In the genomic region with DNA sequence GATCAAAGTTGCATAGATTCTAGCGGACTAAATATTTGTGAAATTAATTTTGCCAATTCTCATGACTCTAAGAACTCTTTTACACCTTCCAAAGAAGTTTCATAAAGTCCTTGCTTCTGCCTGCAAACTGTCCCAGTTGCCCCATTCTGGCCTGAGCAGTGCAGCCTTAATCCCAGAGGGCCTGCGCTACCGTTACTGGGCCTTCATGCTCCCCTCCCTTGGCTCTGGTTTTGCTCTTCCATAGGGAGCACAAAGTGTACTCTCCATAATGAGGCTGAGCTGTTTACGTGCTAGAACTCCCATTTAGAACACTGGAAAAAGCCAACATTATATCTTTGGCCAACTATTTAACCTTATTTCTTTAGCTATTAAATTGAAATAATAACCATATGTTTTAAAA, we compare ENCODE assay signal across 1 cellular context.
TF ChIP-seq lines count a peak whose summit lies in the region.

No MANE protein-coding gene starts in this region.

TF ChIP-seq in WTC11, 78 proteins besides CTCF, POLR2A, EP300 and RAD21 (continued from another document):
- TF ChIP-seq, protein P1, sequence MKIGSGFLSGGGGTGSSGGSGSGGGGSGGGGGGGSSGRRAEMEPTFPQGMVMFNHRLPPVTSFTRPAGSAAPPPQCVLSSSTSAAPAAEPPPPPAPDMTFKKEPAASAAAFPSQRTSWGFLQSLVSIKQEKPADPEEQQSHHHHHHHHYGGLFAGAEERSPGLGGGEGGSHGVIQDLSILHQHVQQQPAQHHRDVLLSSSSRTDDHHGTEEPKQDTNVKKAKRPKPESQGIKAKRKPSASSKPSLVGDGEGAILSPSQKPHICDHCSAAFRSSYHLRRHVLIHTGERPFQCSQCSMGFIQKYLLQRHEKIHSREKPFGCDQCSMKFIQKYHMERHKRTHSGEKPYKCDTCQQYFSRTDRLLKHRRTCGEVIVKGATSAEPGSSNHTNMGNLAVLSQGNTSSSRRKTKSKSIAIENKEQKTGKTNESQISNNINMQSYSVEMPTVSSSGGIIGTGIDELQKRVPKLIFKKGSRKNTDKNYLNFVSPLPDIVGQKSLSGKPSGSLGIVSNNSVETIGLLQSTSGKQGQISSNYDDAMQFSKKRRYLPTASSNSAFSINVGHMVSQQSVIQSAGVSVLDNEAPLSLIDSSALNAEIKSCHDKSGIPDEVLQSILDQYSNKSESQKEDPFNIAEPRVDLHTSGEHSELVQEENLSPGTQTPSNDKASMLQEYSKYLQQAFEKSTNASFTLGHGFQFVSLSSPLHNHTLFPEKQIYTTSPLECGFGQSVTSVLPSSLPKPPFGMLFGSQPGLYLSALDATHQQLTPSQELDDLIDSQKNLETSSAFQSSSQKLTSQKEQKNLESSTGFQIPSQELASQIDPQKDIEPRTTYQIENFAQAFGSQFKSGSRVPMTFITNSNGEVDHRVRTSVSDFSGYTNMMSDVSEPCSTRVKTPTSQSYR (CRISPR knock-in tag; IDR thresholded peaks at IDR 0.05): no peak
- TF ChIP-seq GTF2I (CRISPR knock-in tag; conservative IDR thresholded peaks at IDR 0.05) (no peak), ETV6 (CRISPR knock-in tag; IDR thresholded peaks at IDR 0.05) (no peak), ZNF416 (CRISPR knock-in tag; IDR thresholded peaks at IDR 0.05) (no peak), NFATC4 (CRISPR knock-in tag; IDR thresholded peaks at IDR 0.05) (no peak), TP53 (CRISPR knock-in tag; IDR thresholded peaks at IDR 0.05) (no peak), ZNF671 (CRISPR knock-in tag; IDR thresholded peaks at IDR 0.05) (no peak), RELA (CRISPR knock-in tag; IDR thresholded peaks at IDR 0.05; ENCODE audit: borderline replicate concordance) (no peak), CREB1 (CRISPR knock-in tag; IDR thresholded peaks at IDR 0.05) (no peak)
- TF ChIP-seq, protein P2, sequence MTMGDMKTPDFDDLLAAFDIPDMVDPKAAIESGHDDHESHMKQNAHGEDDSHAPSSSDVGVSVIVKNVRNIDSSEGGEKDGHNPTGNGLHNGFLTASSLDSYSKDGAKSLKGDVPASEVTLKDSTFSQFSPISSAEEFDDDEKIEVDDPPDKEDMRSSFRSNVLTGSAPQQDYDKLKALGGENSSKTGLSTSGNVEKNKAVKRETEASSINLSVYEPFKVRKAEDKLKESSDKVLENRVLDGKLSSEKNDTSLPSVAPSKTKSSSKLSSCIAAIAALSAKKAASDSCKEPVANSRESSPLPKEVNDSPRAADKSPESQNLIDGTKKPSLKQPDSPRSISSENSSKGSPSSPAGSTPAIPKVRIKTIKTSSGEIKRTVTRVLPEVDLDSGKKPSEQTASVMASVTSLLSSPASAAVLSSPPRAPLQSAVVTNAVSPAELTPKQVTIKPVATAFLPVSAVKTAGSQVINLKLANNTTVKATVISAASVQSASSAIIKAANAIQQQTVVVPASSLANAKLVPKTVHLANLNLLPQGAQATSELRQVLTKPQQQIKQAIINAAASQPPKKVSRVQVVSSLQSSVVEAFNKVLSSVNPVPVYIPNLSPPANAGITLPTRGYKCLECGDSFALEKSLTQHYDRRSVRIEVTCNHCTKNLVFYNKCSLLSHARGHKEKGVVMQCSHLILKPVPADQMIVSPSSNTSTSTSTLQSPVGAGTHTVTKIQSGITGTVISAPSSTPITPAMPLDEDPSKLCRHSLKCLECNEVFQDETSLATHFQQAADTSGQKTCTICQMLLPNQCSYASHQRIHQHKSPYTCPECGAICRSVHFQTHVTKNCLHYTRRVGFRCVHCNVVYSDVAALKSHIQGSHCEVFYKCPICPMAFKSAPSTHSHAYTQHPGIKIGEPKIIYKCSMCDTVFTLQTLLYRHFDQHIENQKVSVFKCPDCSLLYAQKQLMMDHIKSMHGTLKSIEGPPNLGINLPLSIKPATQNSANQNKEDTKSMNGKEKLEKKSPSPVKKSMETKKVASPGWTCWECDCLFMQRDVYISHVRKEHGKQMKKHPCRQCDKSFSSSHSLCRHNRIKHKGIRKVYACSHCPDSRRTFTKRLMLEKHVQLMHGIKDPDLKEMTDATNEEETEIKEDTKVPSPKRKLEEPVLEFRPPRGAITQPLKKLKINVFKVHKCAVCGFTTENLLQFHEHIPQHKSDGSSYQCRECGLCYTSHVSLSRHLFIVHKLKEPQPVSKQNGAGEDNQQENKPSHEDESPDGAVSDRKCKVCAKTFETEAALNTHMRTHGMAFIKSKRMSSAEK (CRISPR knock-in tag; IDR thresholded peaks at IDR 0.05; ENCODE audit: borderline replicate concordance): no peak
- TF ChIP-seq, protein P3, sequence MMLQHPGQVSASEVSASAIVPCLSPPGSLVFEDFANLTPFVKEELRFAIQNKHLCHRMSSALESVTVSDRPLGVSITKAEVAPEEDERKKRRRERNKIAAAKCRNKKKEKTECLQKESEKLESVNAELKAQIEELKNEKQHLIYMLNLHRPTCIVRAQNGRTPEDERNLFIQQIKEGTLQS (CRISPR knock-in tag; conservative IDR thresholded peaks at IDR 0.05): no peak
- TF ChIP-seq, protein P4, sequence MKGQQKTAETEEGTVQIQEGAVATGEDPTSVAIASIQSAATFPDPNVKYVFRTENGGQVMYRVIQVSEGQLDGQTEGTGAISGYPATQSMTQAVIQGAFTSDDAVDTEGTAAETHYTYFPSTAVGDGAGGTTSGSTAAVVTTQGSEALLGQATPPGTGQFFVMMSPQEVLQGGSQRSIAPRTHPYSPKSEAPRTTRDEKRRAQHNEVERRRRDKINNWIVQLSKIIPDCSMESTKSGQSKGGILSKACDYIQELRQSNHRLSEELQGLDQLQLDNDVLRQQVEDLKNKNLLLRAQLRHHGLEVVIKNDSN (CRISPR knock-in tag; IDR thresholded peaks at IDR 0.05): no peak
TF ChIP-seq in WTC11: peak in this region for 0.
